Comparison of ENCODE assay signal across 24 cellular contexts in genomic region chr11:82792822-82793569, GRCh38. TPM values are rescaled to one million over a fixed set of nuclear protein-coding genes. Genes with fewer than 3 reads are reported as not detected.
"Had no signal": no experiment of that assay in that cellular context is flagged by ENCODE, and none has a peak within 500 bp of the region (broad histone marks: within the 10 kb centered on the region; RNA-seq: fewer than 3 reads in every experiment).

No MANE protein-coding gene starts in this region.

- FAIRE-seq: kidney, pancreas had no signal

- H3K4me1 ChIP-seq: colonic mucosa, gastrocnemius medialis, pancreas, prostate gland, right lobe of liver, tibial artery, upper lobe of left lung, uterus had no signal

- H3K27ac ChIP-seq: colonic mucosa, gastrocnemius medialis, pancreas, prostate gland, right lobe of liver, tibial artery, upper lobe of left lung, uterus had no signal

- H3K27me3 ChIP-seq: colonic mucosa, gastrocnemius medialis, pancreas, right lobe of liver, tibial artery, upper lobe of left lung, uterus had no signal

- ATAC-seq: esophagus mucosa; gastrocnemius medialis; left cardiac atrium; left ventricle myocardium superior; pancreas; right lobe of liver; stimulated activated memory B cell treated with anti-CD40 and anti-IgM and Interleukin-4, amounts not matched to agents 10 μg/mL and 1 μg/mL and 100 μg/mL, for 72 hours had no signal

- H3K4me3 ChIP-seq: colonic mucosa, gastrocnemius medialis, lung, pancreas, prostate gland, right lobe of liver, tibial artery, upper lobe of left lung, uterus had no signal

- DNase-seq: colonic mucosa; effector CD4-positive, alpha-beta T cell; endodermal cell; gastrocnemius medialis; glutamatergic neuron; kidney; left cardiac atrium; left ventricle myocardium superior; mesenchymal stem cell; midbrain; occipital lobe; pancreas; right lobe of liver; stimulated activated CD4-positive, alpha-beta T cell treated with anti-CD3 and anti-CD28 coated beads, Interleukin-4, amount 100 ng/mL, for 1 hour; tibial artery; upper lobe of left lung; uterus had no signal

- H3K36me3 ChIP-seq: colonic mucosa, gastrocnemius medialis, pancreas, prostate gland, right lobe of liver, tibial artery, upper lobe of left lung, uterus had no signal

- H3K9me3 ChIP-seq: colonic mucosa, gastrocnemius medialis, pancreas, prostate gland, right lobe of liver, tibial artery, upper lobe of left lung, uterus had no signal

RNA-seq across cellular contexts. Expression of gene FAM181B, which starts 59.3 kb away (rescaled TPM):
- total RNA-seq: dermis microvascular lymphatic vessel endothelial cell; fibroblast of villous mesenchyme; natural killer cell treated with Interleukin-12 subunit alpha and Interleukin-12 subunit beta and Interleukin-15 and Interleukin-18, amount 100 ng/mL, for 72 hours; right lobe of liver had no signal
